8 cellular contexts compared by ENCODE assay signal in the genomic region with DNA sequence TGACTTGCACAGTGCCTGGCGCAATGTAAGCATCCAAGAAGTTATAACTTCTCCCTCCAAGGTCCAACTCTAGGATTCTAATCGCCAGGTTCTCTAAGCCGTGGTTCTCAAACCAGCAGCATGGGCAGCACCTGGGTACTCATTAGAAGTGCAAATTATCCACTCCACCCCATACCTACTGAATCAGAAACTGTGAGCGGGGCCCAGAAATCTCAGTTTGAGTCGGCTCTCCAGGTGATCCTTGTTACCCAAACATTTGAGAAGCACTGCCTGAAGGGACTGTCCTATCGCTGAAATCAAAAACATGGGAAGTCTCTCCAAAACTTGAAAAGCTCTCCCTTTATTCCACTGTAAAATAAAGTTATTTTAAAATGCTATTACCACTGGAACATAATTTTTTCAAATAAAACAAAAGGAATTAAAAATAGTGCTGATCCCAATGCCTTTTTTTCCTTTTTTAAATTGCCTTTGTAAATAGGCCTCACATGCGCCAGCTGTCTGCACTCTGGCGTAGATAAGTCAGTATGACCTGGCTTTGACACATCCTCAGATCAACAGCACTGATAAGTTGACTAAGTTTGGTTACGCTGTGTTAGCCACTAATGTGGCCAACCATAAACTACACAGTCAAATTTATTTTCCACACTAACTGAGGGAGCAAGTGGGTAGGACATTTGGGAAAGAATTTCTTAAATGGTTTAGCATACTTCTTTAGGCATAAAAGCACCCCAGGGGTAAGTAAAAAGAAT. TPM values are rescaled to one million over a fixed set of nuclear protein-coding genes. Genes with fewer than 3 reads are reported as not detected.
DNase-seq lines count a peak whose midpoint lies in the region; ATAC-seq and TF ChIP-seq lines count a peak whose summit lies in the region.

No MANE protein-coding gene starts in this region.

- peak; percentile 26 for DNase-seq in stimulated activated CD4-positive, alpha-beta T cell treated with anti-CD3 and anti-CD28 coated beads, Interleukin-1b, Interleukin-23, amount 100 ng/mL, for 48 hours
- DNase-seq in stimulated activated CD4-positive, alpha-beta T cell treated with anti-CD3 and anti-CD28 coated beads, Interleukin-4, amount 100 ng/mL, for 1 hour: no peak
- peak in 1 of 3 donors; percentile 16 for DNase-seq in T-helper 17 cell
- peak; percentile 85 to 87 for DNase-seq in erythroblast (lab: John Stamatoyannopoulos, UW)
- no peak for DNase-seq in vagina (ENCODE audit: extremely low spot score in 2 of 2)
- no peak for DNase-seq in activated CD8-positive, alpha-beta memory T cell treated with anti-CD3 and anti-CD28 coated beads for 24 hours
- DNase-seq in NAMALWA (ENCODE audit: low spot score): no peak
- DNase-seq in NCI-H69 (lab: John Stamatoyannopoulos, UW): no peak

- H3K27ac Mint-ChIP-seq in T-helper 17 cell: peak overlapping the region; percentile 96

- H3K27ac ChIP-seq in vagina: peak overlapping the region; percentile 64

- H3K27me3 ChIP-seq in vagina: no peaks in the 10 kb centered on the region

- no peaks in the 10 kb centered on the region for H3K36me3 ChIP-seq in vagina

- H3K36me3 Mint-ChIP-seq in T-helper 17 cell (ENCODE audit: low read depth): peaks cover 3% of the 10 kb centered on the region

- TF ChIP-seq CTCF in vagina (IDR thresholded peaks at IDR 0.05): no peak

- H3K4me1 ChIP-seq in vagina: peaks cover 23% of the 10 kb centered on the region

- TF ChIP-seq POLR2A in erythroblast (IDR thresholded peaks at IDR 0.05; ENCODE audit: low read length): peak; percentile 26
- no peak for TF ChIP-seq POLR2A in vagina (IDR thresholded peaks at IDR 0.05)

- H3K4me1 Mint-ChIP-seq in T-helper 17 cell: peaks cover 30% of the 10 kb centered on the region

- H3K27me3 Mint-ChIP-seq in T-helper 17 cell: peaks cover 6% of the 10 kb centered on the region

- ATAC-seq in T-helper 17 cell: peak; percentile 94

- intact Hi-C loops in vagina (cut with DNase I): no loop called here

- no peaks in the 10 kb centered on the region for H3K9me3 ChIP-seq in T-helper 17 cell (ENCODE audit: control insufficient read depth, low read length, poor library complexity, severe bottlenecking)
- no peaks in the 10 kb centered on the region for H3K9me3 ChIP-seq in vagina

- H3K4me3 Mint-ChIP-seq in T-helper 17 cell: peak overlapping the region; percentile 81

- H3K4me3 ChIP-seq in vagina: no peak overlapping the region

RNA-seq across cellular contexts. Expression of gene CTR9, which starts 8.4 kb away (rescaled TPM):
- total RNA-seq in T-helper 17 cell: 10 to 100 TPM; 27.3 to 28.8 TPM
- total RNA-seq in vagina: 20.6 TPM

RNA-seq across cellular contexts. Expression of gene IRAG1, which starts 49.1 kb away (rescaled TPM):
- total RNA-seq in T-helper 17 cell: under 1 TPM; 0.17 to 0.99 TPM
- 18.2 TPM for total RNA-seq in vagina

Comparison
In these comparisons a context has a peak if more than half of its experiments do, and no peak if none do; other contexts are left out.
1. DNase-seq: peak in stimulated activated CD4-positive, alpha-beta T cell treated with anti-CD3 and anti-CD28 coated beads, Interleukin-1b, Interleukin-23, amount 100 ng/mL, for 48 hours (single experiment) and erythroblast (2 of 2); none in stimulated activated CD4-positive, alpha-beta T cell treated with anti-CD3 and anti-CD28 coated beads, Interleukin-4, amount 100 ng/mL, for 1 hour (single experiment), vagina (0 of 2), activated CD8-positive, alpha-beta memory T cell treated with anti-CD3 and anti-CD28 coated beads for 24 hours (single experiment), NAMALWA (single experiment) and NCI-H69 (single experiment).